Comparison of ENCODE assay signal across 9 cellular contexts in genomic region chr5:96177303-96177869, GRCh38.
DNase-seq lines count a peak whose midpoint lies in the region; ATAC-seq and TF ChIP-seq lines count a peak whose summit lies in the region.
"Had no signal": no experiment of that assay in that cellular context is flagged by ENCODE, and none has a peak within 500 bp of the region (broad histone marks: within the 10 kb centered on the region; RNA-seq: fewer than 3 reads in every experiment).

No MANE protein-coding gene starts in this region.

- ATAC-seq in GM21723 (IDR thresholded peaks at IDR 0.05; ENCODE audit: unreplicated experiment) (peak; percentile 75), left lobe of liver (peak; percentile 90)

- DNase-seq in GM06990 (ENCODE audit: extremely low read depth, insufficient read length) (peak; percentile 57), MV-4-11 (lab: John Stamatoyannopoulos, UW) (peak; percentile 6), left lobe of liver (ENCODE audit: low spot score) (no peak), NOMO-1 (lab: John Stamatoyannopoulos, UW; ENCODE audit: unreplicated experiment in 2 of 2) (no peak), posterior vena cava (ENCODE audit: low spot score) (no peak), NCI-H1417 (lab: John Stamatoyannopoulos, UW) (no peak)
- no peak for DNase-seq in activated naive CD4-positive, alpha-beta T cell treated with Interleukin-2 at 50 U/mL for 16 hours

- no peaks in the 10 kb centered on the region for H3K36me3 ChIP-seq in GM06990 (ENCODE audit: control insufficient read depth, insufficient read depth, low read length)
- H3K36me3 ChIP-seq: cardiac muscle cell had no signal

- no peak for TF ChIP-seq CTCF in GM06990 (IDR thresholded peaks at IDR 0.05; ENCODE audit: insufficient read depth, low read length, poor library complexity, severe bottlenecking)

- no peak overlapping the region for H3K4me3 ChIP-seq in GM06990 (replicated peaks; ENCODE audit: low read depth, low read length)
- H3K4me3 ChIP-seq: cardiac muscle cell had no signal

- intact Hi-C loops in posterior vena cava (cut with DNase I), result no loop called here

- H3K27me3 ChIP-seq in GM06990 (replicated peaks; ENCODE audit: control insufficient read depth, insufficient read depth, low read length), result no peaks in the 10 kb centered on the region
- H3K27me3 ChIP-seq: cardiac muscle cell had no signal

Comparison
In these comparisons a context has a peak if more than half of its experiments do, and no peak if none do; other contexts are left out.
1. DNase-seq: peak in GM06990 (single experiment) and MV-4-11 (single experiment); none in left lobe of liver (single experiment), NOMO-1 (0 of 2), posterior vena cava (single experiment), activated naive CD4-positive, alpha-beta T cell treated with Interleukin-2 at 50 U/mL for 16 hours (single experiment) and NCI-H1417 (0 of 3).